In genomic region chr17:7922499-7923289, GRCh38 we compare ENCODE assay signal across 8 cellular contexts. TPM values are rescaled to one million over a fixed set of nuclear protein-coding genes. Genes with fewer than 3 reads are reported as not detected.
DNase-seq lines count a peak whose midpoint lies in the region; ATAC-seq, FAIRE-seq and TF ChIP-seq lines count a peak whose summit lies in the region.

No MANE protein-coding gene starts in this region.

- H3K4me3 Mint-ChIP-seq in neural crest cell = peak overlapping the region; percentile 73

- ATAC-seq in GM19467 (IDR thresholded peaks at IDR 0.05; ENCODE audit: unreplicated experiment) = no peak

- peaks cover 2% of the 10 kb centered on the region for H3K27me3 Mint-ChIP-seq in neural crest cell (ENCODE audit: low read depth)

- peaks cover 7% of the 10 kb centered on the region for H3K4me1 Mint-ChIP-seq in neural crest cell

- FAIRE-seq in D721Med (lab: Jason Lieb, UNC) = no peak

- DNase-seq in COLO668 (lab: John Stamatoyannopoulos, UW; ENCODE audit: unreplicated experiment) = peak; percentile 74
- peak; percentile 74 to 77 for DNase-seq in NCI-H1930 (lab: John Stamatoyannopoulos, UW)
- DNase-seq in activated gamma-delta T cell (lab: John Stamatoyannopoulos, UW) = peak; percentile 61
- DNase-seq in foreskin fibroblast = peak; percentile 77 to 91
- DNase-seq in neural crest cell (ENCODE audit: low read depth, low spot score) = peak; percentile 80
- DNase-seq in stimulated activated naive CD4-positive, alpha-beta T cell (lab: John Stamatoyannopoulos, UW) = peak; percentile 72 to 86 (median 81)
- DNase-seq in D721Med (ENCODE audit: insufficient read length, low spot score) = no peak

- no peaks in the 10 kb centered on the region for H3K9me3 Mint-ChIP-seq in neural crest cell

- TF ChIP-seq CTCF in foreskin fibroblast (IDR thresholded peaks at IDR 0.05; ENCODE audit: low read depth, low read length) (no peak), neural crest cell (conservative IDR thresholded peaks at IDR 0.05) (no peak), D721Med (IDR thresholded peaks at IDR 0.05; ENCODE audit: insufficient read depth, missing control alignments) (no peak)

- H3K36me3 Mint-ChIP-seq in neural crest cell (ENCODE audit: low read depth) = peaks cover 8% of the 10 kb centered on the region

- H3K27ac Mint-ChIP-seq in neural crest cell (ENCODE audit: unreplicated experiment) = peak overlapping the region; percentile 84

- H3K4me3 ChIP-seq in foreskin fibroblast (ENCODE audit: low read depth in 1 of 2, low read length in 2 of 2) = peak overlapping the region; percentile 37 to 60

RNA-seq across cellular contexts. Expression of gene RNF227, which starts 6.6 kb away (rescaled TPM):
- total RNA-seq in neural crest cell = 3.6 and 4.0 TPM in 2 replicates

RNA-seq across cellular contexts. Expression of gene KCNAB3, which starts 7.0 kb away (rescaled TPM):
- 19.9 and 20.4 TPM in 2 replicates for total RNA-seq in neural crest cell

RNA-seq across cellular contexts. Expression of gene TRAPPC1, which starts 9.1 kb away (rescaled TPM):
- 129 and 145 TPM in 2 replicates for total RNA-seq in neural crest cell

RNA-seq across cellular contexts. Expression of gene CNTROB, which starts 9.3 kb away (rescaled TPM):
- total RNA-seq in neural crest cell = 55.5 and 58.3 TPM in 2 replicates

RNA-seq across cellular contexts. Expression of gene CHD3, which starts 34.1 kb away (rescaled TPM):
- 53.3 and 59.7 TPM in 2 replicates for total RNA-seq in neural crest cell
